14 cellular contexts compared by ENCODE assay signal in genomic region chr4:125689839-125690238, GRCh38.
A peak's percentile ranks its signal among the peaks of the same experiment; 100 is the strongest.
DNase-seq lines count a peak whose midpoint lies in the region; ATAC-seq and TF ChIP-seq lines count a peak whose summit lies in the region.
"Had no signal": no experiment of that assay in that cellular context is flagged by ENCODE, and none has a peak within 500 bp of the region (broad histone marks: within the 10 kb centered on the region; RNA-seq: fewer than 3 reads in every experiment).

No MANE protein-coding gene starts in this region.

- H3K27me3 ChIP-seq in thyroid gland, result no peaks in the 10 kb centered on the region

- CTCF ChIA-PET in HEK293T (lab: Yijun Ruan, JAX), result no interaction called here

- TF ChIP-seq CTCF in thyroid gland (IDR thresholded peaks at IDR 0.05), result no peak

- POLR2A ChIA-PET in HEK293T (lab: Yijun Ruan, JAX), result no interaction called here

- DNase-seq in NCI-H345 (lab: John Stamatoyannopoulos, UW) (peak; percentile 5), NCI-H345 treated with DMSO at 0.1 percent for 48 hours (lab: John Stamatoyannopoulos, UW; ENCODE audit: unreplicated experiment) (no peak), NCI-H1105 (lab: John Stamatoyannopoulos, UW) (peak; percentile 39), NCI-H748 treated with DMSO at 0.1 percent for 48 hours (lab: John Stamatoyannopoulos, UW) (peak; percentile 19), thyroid gland (no peak), left lobe of liver (ENCODE audit: low spot score) (no peak), HEK293T (ENCODE audit: extremely low spot score) (no peak)
- DNase-seq: DMS 273 treated with DMSO at 0.1 percent for 48 hours, EL, NCI-H1694 treated with DMSO at 0.1 percent for 48 hours, NCI-H524, RPMI8226, SIG-M5 had no signal

- no peaks in the 10 kb centered on the region for H3K9me3 ChIP-seq in thyroid gland

- H3K36me3 ChIP-seq in thyroid gland, result no peaks in the 10 kb centered on the region

- H3K4me3 ChIP-seq in thyroid gland (replicated peaks in 1 of 3), result no peak overlapping the region

- no peak for TF ChIP-seq POLR2A in thyroid gland (IDR thresholded peaks at IDR 0.05)

- ATAC-seq in left lobe of liver, result no peak

- intact Hi-C loops in thyroid gland (cut with DNase I), result no loop called here

- H3K4me1 ChIP-seq in thyroid gland, result peaks cover 12 to 13% of the 10 kb centered on the region in 2 donors

- H3K27ac ChIP-seq in thyroid gland, result peak overlapping the region in 2 of 3 donors; percentile 1 to 21
- H3K27ac ChIP-seq: C4-2B had no signal

TF ChIP-seq in HEK293T, 16 proteins besides CTCF, POLR2A, EP300 and RAD21:
- TF ChIP-seq LEF1 (IDR thresholded peaks at IDR 0.05; ENCODE audit: borderline replicate concordance), result no peak
- TF ChIP-seq, protein P1, sequence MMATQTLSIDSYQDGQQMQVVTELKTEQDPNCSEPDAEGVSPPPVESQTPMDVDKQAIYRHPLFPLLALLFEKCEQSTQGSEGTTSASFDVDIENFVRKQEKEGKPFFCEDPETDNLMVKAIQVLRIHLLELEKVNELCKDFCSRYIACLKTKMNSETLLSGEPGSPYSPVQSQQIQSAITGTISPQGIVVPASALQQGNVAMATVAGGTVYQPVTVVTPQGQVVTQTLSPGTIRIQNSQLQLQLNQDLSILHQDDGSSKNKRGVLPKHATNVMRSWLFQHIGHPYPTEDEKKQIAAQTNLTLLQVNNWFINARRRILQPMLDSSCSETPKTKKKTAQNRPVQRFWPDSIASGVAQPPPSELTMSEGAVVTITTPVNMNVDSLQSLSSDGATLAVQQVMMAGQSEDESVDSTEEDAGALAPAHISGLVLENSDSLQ (IDR thresholded peaks at IDR 0.05), result no peak
- TF ChIP-seq ZNF384 (IDR thresholded peaks at IDR 0.05), result no peak
- no peak for TF ChIP-seq TARDBP (IDR thresholded peaks at IDR 0.05)
- no peak for TF ChIP-seq ELF4 (IDR thresholded peaks at IDR 0.05)
- TF ChIP-seq SP1 (IDR thresholded peaks at IDR 0.05), result no peak
- no peak for TF ChIP-seq HDGF (IDR thresholded peaks at IDR 0.05; ENCODE audit: borderline replicate concordance)
- no peak for TF ChIP-seq FOXA1 (IDR thresholded peaks at IDR 0.05)
- TF ChIP-seq L3MBTL2 (conservative IDR thresholded peaks at IDR 0.05), result no peak
- no peak for TF ChIP-seq FOXM1 (IDR thresholded peaks at IDR 0.05; ENCODE audit: borderline replicate concordance)
- TF ChIP-seq CTBP1 (IDR thresholded peaks at IDR 0.05; ENCODE audit: borderline replicate concordance), result no peak
- no peak for TF ChIP-seq FOXK2 (IDR thresholded peaks at IDR 0.05)
- no peak for TF ChIP-seq NFRKB (IDR thresholded peaks at IDR 0.05)
- TF ChIP-seq BHLHE40 (IDR thresholded peaks at IDR 0.05; ENCODE audit: borderline replicate concordance), result no peak
- no peak for TF ChIP-seq SUZ12 (IDR thresholded peaks at IDR 0.05)
- no peak for TF ChIP-seq ARNT (IDR thresholded peaks at IDR 0.05)

Comparison
In these comparisons a context has a peak if more than half of its experiments do, and no peak if none do; other contexts are left out.
1. DNase-seq: peak in NCI-H345 (single experiment), NCI-H1105 (single experiment) and NCI-H748 treated with DMSO at 0.1 percent for 48 hours (single experiment); none in NCI-H345 treated with DMSO at 0.1 percent for 48 hours (single experiment), thyroid gland (0 of 2), left lobe of liver (single experiment) and HEK293T (single experiment).